11 cellular contexts compared by ENCODE assay signal in the genomic region with DNA sequence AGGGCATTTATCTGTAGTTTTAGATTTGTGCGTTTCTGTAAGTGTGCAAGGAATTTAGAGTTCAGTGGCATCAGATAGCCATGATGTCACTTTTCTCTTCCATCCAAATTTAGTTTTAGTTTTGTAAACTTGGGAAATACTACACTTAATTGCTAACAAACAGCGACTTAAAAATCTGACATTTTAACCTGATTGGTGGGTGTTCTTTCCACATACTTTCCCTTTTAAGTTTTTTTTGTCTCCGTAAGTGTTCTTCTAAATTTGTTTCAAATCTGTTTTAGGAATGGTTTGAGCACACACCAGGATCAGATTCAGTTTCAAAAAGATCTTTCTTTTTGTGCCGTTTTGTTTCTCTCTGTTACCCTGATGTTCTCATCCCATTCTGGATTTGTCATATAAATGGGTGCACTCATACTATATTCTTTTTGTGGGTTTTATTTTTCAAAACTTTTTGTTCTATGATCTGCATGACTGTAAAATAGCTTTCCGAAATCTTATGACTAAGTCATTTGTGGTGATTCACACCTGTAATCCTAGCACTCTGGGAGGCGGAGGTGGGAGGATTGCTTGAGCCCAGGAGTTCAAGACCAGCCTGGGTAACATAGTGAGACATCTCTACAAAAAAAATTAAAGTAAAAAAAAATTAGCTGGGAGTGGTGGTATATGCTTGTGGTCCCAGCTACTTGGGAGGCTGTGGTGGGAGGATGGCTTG. TPM values are rescaled to one million over a fixed set of nuclear protein-coding genes. Genes with fewer than 3 reads are reported as not detected.
DNase-seq lines count a peak whose midpoint lies in the region; ATAC-seq and TF ChIP-seq lines count a peak whose summit lies in the region.
"Had no signal": no experiment of that assay in that cellular context is flagged by ENCODE, and none has a peak within 500 bp of the region (broad histone marks: within the 10 kb centered on the region; RNA-seq: fewer than 3 reads in every experiment).

No MANE protein-coding gene starts in this region.

- no peak overlapping the region for H3K4me3 Mint-ChIP-seq in CD8-positive, alpha-beta T cell
- H3K4me3 Mint-ChIP-seq in activated naive CD8-positive, alpha-beta T cell treated with anti-CD3 and anti-CD28 coated beads for 36 hours = no peak overlapping the region
- no peak overlapping the region for H3K4me3 Mint-ChIP-seq in nephron progenitor cell
- H3K4me3 Mint-ChIP-seq: CD14-positive monocyte had no signal

- H3K4me3 ChIP-seq in CD8-positive, alpha-beta T cell (ENCODE audit: low read depth, low read length) = no peak overlapping the region
- H3K4me3 ChIP-seq: dorsolateral prefrontal cortex had no signal

- peak in 1 of 7 experiments; percentile 13 for DNase-seq in CD8-positive, alpha-beta T cell
- DNase-seq in M059J (ENCODE audit: low read depth) = peak; percentile 53
- DNase-seq in activated naive CD8-positive, alpha-beta T cell treated with anti-CD3 and anti-CD28 coated beads for 36 hours = peak; percentile 16
- DNase-seq in nephron progenitor cell = no peak
- DNase-seq in NCI-H446 (lab: John Stamatoyannopoulos, UW) = no peak
- DNase-seq: dorsolateral prefrontal cortex, NCI-H1694 treated with DMSO at 0.1 percent for 48 hours had no signal

- H3K27me3 Mint-ChIP-seq in CD8-positive, alpha-beta T cell (ENCODE audit: low read depth) = no peaks in the 10 kb centered on the region
- no peaks in the 10 kb centered on the region for H3K27me3 Mint-ChIP-seq in activated naive CD8-positive, alpha-beta T cell treated with anti-CD3 and anti-CD28 coated beads for 36 hours
- H3K27me3 Mint-ChIP-seq in nephron progenitor cell (ENCODE audit: low read depth, poor library complexity) = no peaks in the 10 kb centered on the region

- H3K4me1 ChIP-seq in CD8-positive, alpha-beta T cell (ENCODE audit: insufficient read depth, low read length) = peaks cover 30% of the 10 kb centered on the region

- peak overlapping the region; percentile 37 for H3K27ac Mint-ChIP-seq in CD8-positive, alpha-beta T cell
- peak overlapping the region; percentile 85 for H3K27ac Mint-ChIP-seq in activated naive CD8-positive, alpha-beta T cell treated with anti-CD3 and anti-CD28 coated beads for 36 hours
- H3K27ac Mint-ChIP-seq in nephron progenitor cell = peak overlapping the region; percentile 89

- H3K4me1 Mint-ChIP-seq in CD8-positive, alpha-beta T cell (ENCODE audit: low read depth) = peaks cover 78% of the 10 kb centered on the region
- peaks cover 66% of the 10 kb centered on the region for H3K4me1 Mint-ChIP-seq in activated naive CD8-positive, alpha-beta T cell treated with anti-CD3 and anti-CD28 coated beads for 36 hours
- H3K4me1 Mint-ChIP-seq in nephron progenitor cell = peaks cover 25% of the 10 kb centered on the region

- H3K9me3 ChIP-seq in CD8-positive, alpha-beta T cell (ENCODE audit: low read length) = no peaks in the 10 kb centered on the region

- no peaks in the 10 kb centered on the region for H3K9me3 Mint-ChIP-seq in CD8-positive, alpha-beta T cell
- H3K9me3 Mint-ChIP-seq in activated naive CD8-positive, alpha-beta T cell treated with anti-CD3 and anti-CD28 coated beads for 36 hours = peaks cover 4% of the 10 kb centered on the region
- no peaks in the 10 kb centered on the region for H3K9me3 Mint-ChIP-seq in nephron progenitor cell
- H3K9me3 Mint-ChIP-seq: CD14-positive monocyte had no signal

- no peaks in the 10 kb centered on the region for H3K27me3 ChIP-seq in CD8-positive, alpha-beta T cell (ENCODE audit: insufficient read depth, low read length)
- H3K27me3 ChIP-seq: dorsolateral prefrontal cortex had no signal

- ATAC-seq in CD8-positive, alpha-beta T cell = no peak
- ATAC-seq in HG02610 (IDR thresholded peaks at IDR 0.05; ENCODE audit: unreplicated experiment) (no peak), GM21786 (IDR thresholded peaks at IDR 0.05; ENCODE audit: unreplicated experiment) (no peak), HG03196 (IDR thresholded peaks at IDR 0.05; ENCODE audit: unreplicated experiment) (no peak)

- no peaks in the 10 kb centered on the region for H3K36me3 ChIP-seq in CD8-positive, alpha-beta T cell (ENCODE audit: insufficient read depth, low read length)

- TF ChIP-seq CTCF in CD8-positive, alpha-beta T cell (IDR thresholded peaks at IDR 0.05) = no peak
- TF ChIP-seq CTCF in nephron progenitor cell (IDR thresholded peaks at IDR 0.05) = no peak

- peaks cover 2% of the 10 kb centered on the region for H3K36me3 Mint-ChIP-seq in CD8-positive, alpha-beta T cell
- H3K36me3 Mint-ChIP-seq in activated naive CD8-positive, alpha-beta T cell treated with anti-CD3 and anti-CD28 coated beads for 36 hours = peaks cover 24% of the 10 kb centered on the region
- H3K36me3 Mint-ChIP-seq in nephron progenitor cell (ENCODE audit: low read depth) = peaks cover 8% of the 10 kb centered on the region

- intact Hi-C loops in CD8-positive, alpha-beta T cell (cut with DNase I, micrococcal nuclease) = no loop called here

- CTCF ChIA-PET in CD8-positive, alpha-beta T cell (lab: Charles Lee) = no interaction called here

- no peak overlapping the region for H3K27ac ChIP-seq in CD8-positive, alpha-beta T cell (ENCODE audit: low read depth, low read length)

- POLR2A ChIA-PET in CD8-positive, alpha-beta T cell (lab: Charles Lee) = no interaction called here

RNA-seq across cellular contexts. Expression of gene FBXO34, which starts 58.9 kb away (rescaled TPM):
- 10 to 100 TPM; 42.6 to 46.3 TPM for total RNA-seq in CD8-positive, alpha-beta T cell
- total RNA-seq in M059J (2014; rRNA removed; shearing (Covaris generic)) = 23.4 and 28.1 TPM in 2 replicates
- total RNA-seq in activated naive CD8-positive, alpha-beta T cell treated with anti-CD3 and anti-CD28 coated beads for 36 hours = 10 to 100 TPM; 15.1 to 15.9 TPM

Comparison
In these comparisons a context has a peak if more than half of its experiments do, and no peak if none do; other contexts are left out.
1. DNase-seq: peak in M059J (single experiment) and activated naive CD8-positive, alpha-beta T cell treated with anti-CD3 and anti-CD28 coated beads for 36 hours (single experiment); none in nephron progenitor cell (single experiment) and NCI-H446 (0 of 2).
2. H3K27ac Mint-ChIP-seq: peak in every context shown above with its lines; median percentile 89 in nephron progenitor cell; 85 in activated naive CD8-positive, alpha-beta T cell treated with anti-CD3 and anti-CD28 coated beads for 36 hours; 37 in CD8-positive, alpha-beta T cell.